Comparison of ENCODE assay signal across 19 cellular contexts in the genomic region with DNA sequence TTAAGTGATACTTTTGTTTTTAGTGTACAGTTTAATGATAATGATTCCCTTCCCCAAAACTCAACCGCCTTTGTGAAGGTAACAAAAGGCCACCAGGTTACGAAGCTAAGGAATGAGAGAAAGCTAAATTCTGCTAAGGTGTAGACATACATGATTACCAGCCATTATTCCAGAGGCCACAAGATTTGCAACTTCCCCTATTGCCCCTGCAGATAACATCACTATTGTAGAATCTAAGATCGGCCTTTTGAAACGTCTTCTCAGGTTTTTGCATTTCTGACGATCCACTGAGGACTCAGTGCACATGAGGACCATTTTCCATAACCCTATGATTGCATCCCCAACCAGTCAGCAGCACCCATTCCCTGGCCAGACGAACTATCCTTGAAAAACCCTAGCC.
"Had no signal": no experiment of that assay in that cellular context is flagged by ENCODE, and none has a peak within 500 bp of the region (broad histone marks: within the 10 kb centered on the region; RNA-seq: fewer than 3 reads in every experiment).

No MANE protein-coding gene starts in this region.

- H3K27me3 Mint-ChIP-seq: activated CD4-positive, alpha-beta memory T cell treated with anti-CD3 and anti-CD28 coated beads for 36 hours; activated CD8-positive, alpha-beta memory T cell treated with anti-CD3 and anti-CD28 coated beads, Interleukin-2, amount 10 ng/mL, durations not matched to agents 7 days and 5 days; effector memory CD8-positive, alpha-beta T cell had no signal

- H3K9me3 Mint-ChIP-seq: activated CD4-positive, alpha-beta memory T cell treated with anti-CD3 and anti-CD28 coated beads for 36 hours; activated naive CD4-positive, alpha-beta T cell treated with anti-CD3 and anti-CD28 coated beads for 36 hours; activated T-helper 2 cell treated with anti-CD3 and anti-CD28 coated beads, Interferon-gamma antibody, Interleukin-2, Interleukin-4, amounts not matched to agents 10 μg/mL and 5 μg/mL and 100 μg/mL, durations not matched to agents 14 hours and 24 hours and 36 hours; dendritic cell treated with granulocyte-macrophage colony-stimulating factor and Interleukin-4, amounts not matched to agents 40 ng/mL and 50 ng/mL, for 4 days; effector memory CD8-positive, alpha-beta T cell; neural crest cell had no signal

- DNase-seq: activated CD4-positive, alpha-beta memory T cell treated with anti-CD3 and anti-CD28 coated beads for 36 hours; activated CD8-positive, alpha-beta memory T cell treated with anti-CD3 and anti-CD28 coated beads, Interleukin-2, amount 10 ng/mL, durations not matched to agents 7 days and 5 days; activated naive CD4-positive, alpha-beta T cell treated with anti-CD3 and anti-CD28 coated beads for 36 hours; activated T-cell treated with anti-CD3 and anti-CD28 coated beads, Interleukin-2, amount 50 U/mL, for 1 hour; effector memory CD8-positive, alpha-beta T cell; foreskin melanocyte; head of caudate nucleus; lower lobe of right lung; midbrain; ovary; sigmoid colon; stimulated activated CD4-positive, alpha-beta T cell treated with anti-CD3 and anti-CD28 coated beads, Interleukin-1b, Interleukin-23, amount 100 ng/mL, for 48 hours; stomach; testis had no signal

- H3K4me3 Mint-ChIP-seq: activated CD4-positive, alpha-beta memory T cell treated with anti-CD3 and anti-CD28 coated beads for 36 hours; activated CD8-positive, alpha-beta memory T cell treated with anti-CD3 and anti-CD28 coated beads, Interleukin-2, amount 10 ng/mL, durations not matched to agents 7 days and 5 days; activated naive CD4-positive, alpha-beta T cell treated with anti-CD3 and anti-CD28 coated beads for 36 hours; dendritic cell treated with granulocyte-macrophage colony-stimulating factor and Interleukin-4, amounts not matched to agents 40 ng/mL and 50 ng/mL, for 4 days; effector memory CD8-positive, alpha-beta T cell; neural crest cell had no signal

- H3K27me3 ChIP-seq: ovary, sigmoid colon, stomach, testis had no signal

- H3K36me3 Mint-ChIP-seq: activated CD4-positive, alpha-beta memory T cell treated with anti-CD3 and anti-CD28 coated beads for 36 hours; activated CD8-positive, alpha-beta memory T cell treated with anti-CD3 and anti-CD28 coated beads, Interleukin-2, amount 10 ng/mL, durations not matched to agents 7 days and 5 days had no signal

- H3K36me3 ChIP-seq: lower lobe of right lung, ovary, sigmoid colon, stomach had no signal

- H3K9me3 ChIP-seq: lower lobe of right lung, ovary, sigmoid colon, stomach, testis had no signal

- H3K27ac Mint-ChIP-seq: activated CD4-positive, alpha-beta memory T cell treated with anti-CD3 and anti-CD28 coated beads for 36 hours; activated CD8-positive, alpha-beta memory T cell treated with anti-CD3 and anti-CD28 coated beads, Interleukin-2, amount 10 ng/mL, durations not matched to agents 7 days and 5 days; activated naive CD4-positive, alpha-beta T cell treated with anti-CD3 and anti-CD28 coated beads for 36 hours; activated T-helper 2 cell treated with anti-CD3 and anti-CD28 coated beads, Interferon-gamma antibody, Interleukin-2, Interleukin-4, amounts not matched to agents 10 μg/mL and 5 μg/mL and 100 μg/mL, durations not matched to agents 14 hours and 24 hours and 36 hours had no signal

- H3K27ac ChIP-seq: epithelial cell of prostate, lower lobe of right lung, ovary, testis, VCaP had no signal

- H3K4me3 ChIP-seq: lower lobe of right lung, ovary, sigmoid colon, stomach, testis had no signal
